Comparison of ENCODE assay signal across 8 cellular contexts in genomic region chr16:4358831-4359561, GRCh38. TPM values are rescaled to one million over a fixed set of nuclear protein-coding genes. Genes with fewer than 3 reads are reported as not detected.
DNase-seq lines count a peak whose midpoint lies in the region; ATAC-seq and TF ChIP-seq lines count a peak whose summit lies in the region.

No MANE protein-coding gene starts in this region.

- no peak overlapping the region for H3K9ac ChIP-seq in mesenchymal stem cell (ENCODE audit: low read length)

- no peak overlapping the region for H2BK5ac ChIP-seq in mesenchymal stem cell (ENCODE audit: low read depth, low read length, poor library complexity, severe bottlenecking)

- peak; percentile 34 for ATAC-seq in HG02798 (IDR thresholded peaks at IDR 0.05; ENCODE audit: poor library complexity, unreplicated experiment)

- no peak overlapping the region for H3K18ac ChIP-seq in mesenchymal stem cell (ENCODE audit: low read depth in 1 of 2, low read length in 2 of 2)

- H2BK12ac ChIP-seq in mesenchymal stem cell (ENCODE audit: low read length in 2 of 2), result no peak overlapping the region

- H3K4me3 ChIP-seq in AG10803 (ENCODE audit: low read length) (no peak overlapping the region), mesenchymal stem cell (ENCODE audit: insufficient read depth in 1 of 2, low read depth in 1 of 2, low read length in 2 of 2) (no peak overlapping the region)

- H3K79me1 ChIP-seq in mesenchymal stem cell (replicated peaks; ENCODE audit: low read length, poor library complexity, severe bottlenecking), result no peaks in the 10 kb centered on the region

- H2AK5ac ChIP-seq in mesenchymal stem cell (ENCODE audit: low read length, severe bottlenecking), result no peak overlapping the region

- peaks cover 19% of the 10 kb centered on the region for H3K4me1 ChIP-seq in mesenchymal stem cell (ENCODE audit: control insufficient read depth, insufficient read depth, low read depth, low read length)

- peak; percentile 85 for TF ChIP-seq CTCF in AG10803 (conservative IDR thresholded peaks at IDR 0.05; ENCODE audit: low read length)

- no peaks in the 10 kb centered on the region for H3K9me3 ChIP-seq in mesenchymal stem cell (ENCODE audit: control insufficient read depth, low read length)

- H3K4ac ChIP-seq in mesenchymal stem cell (ENCODE audit: low read depth in 1 of 2, low read length in 2 of 2), result peak overlapping the region in 1 of 2 experiments; percentile 2

- H3K27me3 ChIP-seq in mesenchymal stem cell (ENCODE audit: control insufficient read depth in 1 of 2, insufficient read depth in 1 of 2, low read length in 2 of 2), result no peaks in the 10 kb centered on the region

- H3K27ac ChIP-seq in mesenchymal stem cell (ENCODE audit: low read length, poor library complexity, severe bottlenecking), result no peak overlapping the region

- no peak overlapping the region for H2AFZ ChIP-seq in mesenchymal stem cell (ENCODE audit: low read depth, low read length)

- H4K8ac ChIP-seq in mesenchymal stem cell (ENCODE audit: low read length), result no peak overlapping the region

- no peak overlapping the region for H3K23ac ChIP-seq in mesenchymal stem cell (ENCODE audit: low read length in 2 of 2)

- H3K4me2 ChIP-seq in mesenchymal stem cell (ENCODE audit: low read length, poor library complexity, severe bottlenecking), result no peak overlapping the region

- no peak overlapping the region for H2BK15ac ChIP-seq in mesenchymal stem cell (ENCODE audit: low read depth, poor library complexity, severe bottlenecking)

- H4K91ac ChIP-seq in mesenchymal stem cell (ENCODE audit: low read length), result peak overlapping the region; percentile 77

- H3K14ac ChIP-seq in mesenchymal stem cell (ENCODE audit: low read length in 2 of 2), result no peak overlapping the region

- WGBS in mesenchymal stem cell, result 42% methylated on average over 16 of the region's 19 CpGs

- no peak overlapping the region for H2BK120ac ChIP-seq in mesenchymal stem cell (ENCODE audit: low read depth, low read length)

- no peak for DNase-seq in AG10803 (ENCODE audit: low read depth)
- DNase-seq in activated CD4-positive, alpha-beta T cell treated with anti-CD3 and anti-CD28 coated beads for 1 hour, result peak; percentile 50
- peak; percentile 59 for DNase-seq in cerebellum (ENCODE audit: low spot score)
- DNase-seq in mesenchymal stem cell, result peak; percentile 43
- DNase-seq in stimulated activated CD8-positive, alpha-beta memory T cell treated with anti-CD3 and anti-CD28 coated beads, Interleukin-7, amount 100 ng/mL, for 1 hour (ENCODE audit: low read depth in 2 of 2), result peak; percentile 42 to 51
- DNase-seq in cerebellar nuclear complex (lab: John Stamatoyannopoulos, UW), result no peak
- no peak for DNase-seq in GF-D8 (lab: John Stamatoyannopoulos, UW)

- peaks cover 5 to 53% of the 10 kb centered on the region in 2 experiments for H3K36me3 ChIP-seq in mesenchymal stem cell (ENCODE audit: control insufficient read depth in 1 of 2, insufficient read depth in 2 of 2, low read depth in 1 of 2, low read length in 2 of 2)

RNA-seq across cellular contexts. Expression of gene PAM16, which starts 7.9 kb away (rescaled TPM):
- total RNA-seq in cerebellum, result 19.1 TPM
- 39.3 TPM for polyA plus RNA-seq in mesenchymal stem cell (2013, experiment 1 of 2)
- 43.3 TPM for polyA plus RNA-seq in mesenchymal stem cell (2013, experiment 2 of 2)

RNA-seq across cellular contexts. Expression of gene VASN, which starts 12.7 kb away (rescaled TPM):
- total RNA-seq in cerebellum, result 2.4 TPM
- 127 TPM for polyA plus RNA-seq in mesenchymal stem cell (2013, experiment 1 of 2)
- 127 TPM for polyA plus RNA-seq in mesenchymal stem cell (2013, experiment 2 of 2)

RNA-seq across cellular contexts. Expression of gene GLIS2, which starts 43.1 kb away (rescaled TPM):
- total RNA-seq in cerebellum, result 3.2 TPM
- polyA plus RNA-seq in mesenchymal stem cell (2013, experiment 1 of 2), result 20.9 TPM
- polyA plus RNA-seq in mesenchymal stem cell (2013, experiment 2 of 2), result 19.9 TPM

RNA-seq across cellular contexts. Expression of gene CORO7, which starts 57.4 kb away (rescaled TPM):
- total RNA-seq in cerebellum, result 27.4 TPM
- polyA plus RNA-seq in mesenchymal stem cell (2013, experiment 1 of 2), result 25.5 TPM
- polyA plus RNA-seq in mesenchymal stem cell (2013, experiment 2 of 2), result 22.1 TPM

Comparison
In these comparisons a context has a peak if more than half of its experiments do, and no peak if none do; other contexts are left out.
1. DNase-seq: peak in activated CD4-positive, alpha-beta T cell treated with anti-CD3 and anti-CD28 coated beads for 1 hour (single experiment), cerebellum (single experiment), mesenchymal stem cell (single experiment) and stimulated activated CD8-positive, alpha-beta memory T cell treated with anti-CD3 and anti-CD28 coated beads, Interleukin-7, amount 100 ng/mL, for 1 hour (2 of 2); none in AG10803 (single experiment), cerebellar nuclear complex (0 of 2) and GF-D8 (single experiment).